In genomic region chr20:61742097-61742805, GRCh38 we compare ENCODE assay signal across 19 cellular contexts.
DNase-seq lines count a peak whose midpoint lies in the region; ATAC-seq, FAIRE-seq and TF ChIP-seq lines count a peak whose summit lies in the region.
"Had no signal": no experiment of that assay in that cellular context is flagged by ENCODE, and none has a peak within 500 bp of the region (broad histone marks: within the 10 kb centered on the region; RNA-seq: fewer than 3 reads in every experiment).

No MANE protein-coding gene starts in this region.

- H3K27ac Mint-ChIP-seq in neural crest cell (ENCODE audit: unreplicated experiment) (no peak overlapping the region), endothelial cell (ENCODE audit: unreplicated experiment) (no peak overlapping the region)
- H3K27ac Mint-ChIP-seq: naive thymus-derived CD4-positive, alpha-beta T cell; stimulated activated naive CD8-positive, alpha-beta T cell treated with anti-CD3 and anti-CD28 coated beads, Interleukin-15, Interleukin-2, amounts not matched to agents 100 ng/mL and 50 ng/mL, for 24 hours had no signal

- H3K27me3 Mint-ChIP-seq in neural crest cell (ENCODE audit: low read depth) (no peaks in the 10 kb centered on the region), endothelial cell (ENCODE audit: unreplicated experiment) (peaks cover 4% of the 10 kb centered on the region)
- H3K27me3 Mint-ChIP-seq: stimulated activated naive CD8-positive, alpha-beta T cell treated with anti-CD3 and anti-CD28 coated beads, Interleukin-15, Interleukin-2, amounts not matched to agents 100 ng/mL and 50 ng/mL, for 24 hours had no signal

- DNase-seq in OCI-M1 (lab: John Stamatoyannopoulos, UW) (peak; percentile 1), foreskin keratinocyte (no peak), neural crest cell (ENCODE audit: low read depth, low spot score) (no peak), NCI-H82 (lab: John Stamatoyannopoulos, UW) (no peak), endothelial cell (ENCODE audit: low spot score) (no peak), CD1c-positive myeloid dendritic cell (ENCODE audit: extremely low spot score) (no peak), GM12892 (ENCODE audit: insufficient read length) (no peak)
- DNase-seq: activated CD4-positive, alpha-beta T cell treated with anti-CD3 and anti-CD28 coated beads for 48 hours; activated gamma-delta T cell treated with Interleukin-2 at 50 U/mL for 16 hours; adrenal gland; glutamatergic neuron; GOT3; naive thymus-derived CD4-positive, alpha-beta T cell; stimulated activated CD4-positive, alpha-beta T cell treated with anti-CD3 and anti-CD28 coated beads, Interleukin-2, amount 100 ng/mL, for 48 hours had no signal

- TF ChIP-seq CTCF in HEK293 (tag by site-specific recombination; IDR thresholded peaks at IDR 0.05): no peak
- peak; percentile 23 for TF ChIP-seq CTCF in foreskin keratinocyte (conservative IDR thresholded peaks at IDR 0.05)
- TF ChIP-seq CTCF in neural crest cell (conservative IDR thresholded peaks at IDR 0.05): peak; percentile 37
- TF ChIP-seq CTCF in endothelial cell (IDR thresholded peaks at IDR 0.05; ENCODE audit: unreplicated experiment): no peak

- no peak for TF ChIP-seq POLR2A in GM12892 (IDR thresholded peaks at IDR 0.05; ENCODE audit: low read depth, low read length)

- CTCF ChIA-PET in HEK293 (lab: Yijun Ruan, JAX): no interaction called here

- POLR2A ChIA-PET in HEK293 (lab: Yijun Ruan, JAX): interaction anchor here (0.6 kb wide), 1 partner anchor 22 kb away, joined by 3 read pairs; no protein-coding TSS in a partner anchor

- H3K9me3 Mint-ChIP-seq in neural crest cell (no peaks in the 10 kb centered on the region), endothelial cell (ENCODE audit: unreplicated experiment) (no peaks in the 10 kb centered on the region)
- H3K9me3 Mint-ChIP-seq: stimulated activated naive CD8-positive, alpha-beta T cell treated with anti-CD3 and anti-CD28 coated beads, Interleukin-15, Interleukin-2, amounts not matched to agents 100 ng/mL and 50 ng/mL, for 24 hours had no signal

- H3K4me3 Mint-ChIP-seq in neural crest cell (no peak overlapping the region), endothelial cell (ENCODE audit: unreplicated experiment) (no peak overlapping the region)
- H3K4me3 Mint-ChIP-seq: naive thymus-derived CD4-positive, alpha-beta T cell; stimulated activated naive CD8-positive, alpha-beta T cell treated with anti-CD3 and anti-CD28 coated beads, Interleukin-15, Interleukin-2, amounts not matched to agents 100 ng/mL and 50 ng/mL, for 24 hours had no signal

- H3K27me3 ChIP-seq in foreskin keratinocyte: peaks cover 9% of the 10 kb centered on the region
- H3K27me3 ChIP-seq: adrenal gland had no signal

- no peak overlapping the region for H3K27ac ChIP-seq in HEK293 (ENCODE audit: extremely low read depth, low read depth, low read length)
- no peak overlapping the region for H3K27ac ChIP-seq in foreskin keratinocyte
- H3K27ac ChIP-seq: adrenal gland, esophagus muscularis mucosa, skin epidermis had no signal

- H3K36me3 ChIP-seq in HEK293 (ENCODE audit: control insufficient read depth in 2 of 2, insufficient read depth in 1 of 2, low read length in 2 of 2): no peaks in the 10 kb centered on the region
- H3K36me3 ChIP-seq: adrenal gland, esophagus muscularis mucosa had no signal

- no peak for FAIRE-seq in GM12892 (lab: Jason Lieb, UNC)

- ATAC-seq in foreskin keratinocyte: no peak
- ATAC-seq: naive thymus-derived CD4-positive, alpha-beta T cell; Panc1 had no signal

- H3K4me1 ChIP-seq in HEK293 (ENCODE audit: control insufficient read depth, insufficient read depth, low read length) (no peaks in the 10 kb centered on the region), foreskin keratinocyte (no peaks in the 10 kb centered on the region)
- H3K4me1 ChIP-seq: adrenal gland, esophagus muscularis mucosa had no signal

- no peak overlapping the region for H3K4me3 ChIP-seq in HEK293 (ENCODE audit: low read depth, low read length)
- H3K4me3 ChIP-seq: adrenal gland, esophagus muscularis mucosa, skin epidermis had no signal

- H3K4me1 Mint-ChIP-seq in neural crest cell (peaks cover 4% of the 10 kb centered on the region), endothelial cell (ENCODE audit: unreplicated experiment) (no peaks in the 10 kb centered on the region)
- H3K4me1 Mint-ChIP-seq: naive thymus-derived CD4-positive, alpha-beta T cell had no signal

- H3K36me3 Mint-ChIP-seq in neural crest cell (ENCODE audit: low read depth) (no peaks in the 10 kb centered on the region), endothelial cell (ENCODE audit: low read depth, unreplicated experiment) (peaks cover 3% of the 10 kb centered on the region)
- H3K36me3 Mint-ChIP-seq: naive thymus-derived CD4-positive, alpha-beta T cell had no signal

- H3K9me3 ChIP-seq in HEK293 (ENCODE audit: control insufficient read depth, insufficient read depth, low read depth, low read length): no peaks in the 10 kb centered on the region
- H3K9me3 ChIP-seq: adrenal gland had no signal

TF ChIP-seq in HEK293, 187 proteins besides CTCF, POLR2A, EP300 and RAD21:
- no peak for TF ChIP-seq MYNN (tag by site-specific recombination; IDR thresholded peaks at IDR 0.05; ENCODE audit: borderline replicate concordance)
- peak; percentile 43 for TF ChIP-seq PRDM6 (tag by site-specific recombination; IDR thresholded peaks at IDR 0.05)
- peak; percentile 84 for TF ChIP-seq ZFHX2 (tag by site-specific recombination; conservative IDR thresholded peaks at IDR 0.05)
- no peak for TF ChIP-seq ZBTB17 (tag by site-specific recombination; IDR thresholded peaks at IDR 0.05)
- TF ChIP-seq EGR2 (tag by site-specific recombination; IDR thresholded peaks at IDR 0.05; ENCODE audit: low read depth): peak; percentile 69
- TF ChIP-seq GLIS2 (tag by site-specific recombination; IDR thresholded peaks at IDR 0.05): no peak
- no peak for TF ChIP-seq RBAK (tag by site-specific recombination; IDR thresholded peaks at IDR 0.05)

Comparison
In these comparisons a context has a peak if more than half of its experiments do, and no peak if none do; other contexts are left out.
1. CTCF ChIP-seq: peak in foreskin keratinocyte (single experiment) and neural crest cell (single experiment); none in HEK293 (single experiment) and endothelial cell (single experiment).